In genomic region chr4:2867758-2868491, GRCh38 we compare ENCODE assay signal across 8 cellular contexts.
DNase-seq lines count a peak whose midpoint lies in the region; ATAC-seq and TF ChIP-seq lines count a peak whose summit lies in the region.

No MANE protein-coding gene starts in this region.

- TF ChIP-seq CTCF in cardiac fibroblast (IDR thresholded peaks at IDR 0.05; ENCODE audit: low read depth, low read length) = no peak

- H3K4me3 Mint-ChIP-seq in stimulated activated naive B cell treated with anti-CD40 and anti-IgM and Interleukin-4, amounts not matched to agents 10 μg/mL and 1 μg/mL and 100 μg/mL, for 72 hours = peak overlapping the region in 1 of 2 donors; percentile 52

- peaks cover 44 to 75% of the 10 kb centered on the region in 2 donors for H3K4me1 Mint-ChIP-seq in stimulated activated naive B cell treated with anti-CD40 and anti-IgM and Interleukin-4, amounts not matched to agents 10 μg/mL and 1 μg/mL and 100 μg/mL, for 72 hours

- peak overlapping the region; percentile 47 for H3K4me3 ChIP-seq in HUES6 (ENCODE audit: low read depth, low read length)
- H3K4me3 ChIP-seq in cardiac fibroblast (replicated peaks in 1 of 2; ENCODE audit: low read depth in 2 of 2, low read length in 2 of 2) = peak overlapping the region; percentile 16 to 36

- H3K9me3 Mint-ChIP-seq in stimulated activated naive B cell treated with anti-CD40 and anti-IgM and Interleukin-4, amounts not matched to agents 10 μg/mL and 1 μg/mL and 100 μg/mL, for 72 hours = no peaks in the 10 kb centered on the region

- peak; percentile 12 to 20 for ATAC-seq in stimulated activated naive B cell treated with anti-CD40 and anti-IgM and Interleukin-4, amounts not matched to agents 10 μg/mL and 1 μg/mL and 100 μg/mL, for 72 hours (replicated peaks)
- ATAC-seq in HG03469 (IDR thresholded peaks at IDR 0.05; ENCODE audit: unreplicated experiment) (no peak), GM21717 (IDR thresholded peaks at IDR 0.05; ENCODE audit: unreplicated experiment) (no peak)

- H3K27me3 Mint-ChIP-seq in stimulated activated naive B cell treated with anti-CD40 and anti-IgM and Interleukin-4, amounts not matched to agents 10 μg/mL and 1 μg/mL and 100 μg/mL, for 72 hours = no peaks in the 10 kb centered on the region

- peaks cover 53% of the 10 kb centered on the region for H3K4me1 ChIP-seq in HUES6 (ENCODE audit: control insufficient read depth, insufficient read depth, low read length)

- no peaks in the 10 kb centered on the region for H3K9me3 ChIP-seq in HUES6 (ENCODE audit: control insufficient read depth, insufficient read depth, low read depth, low read length)

- H3K9ac ChIP-seq in HUES6 (ENCODE audit: low read length) = peak overlapping the region; percentile 58

- DNase-seq in cardiac fibroblast (ENCODE audit: low read depth in 2 of 2) (peak; percentile 40 to 61), left kidney (ENCODE audit: low read depth, low spot score) (peak; percentile 15)
- DNase-seq in stimulated activated naive B cell treated with anti-CD40 and anti-IgM and Interleukin-4, amounts not matched to agents 10 μg/mL and 1 μg/mL and 100 μg/mL, for 72 hours = no peak
- no peak for DNase-seq in stimulated activated naive CD4-positive, alpha-beta T cell (lab: John Stamatoyannopoulos, UW)
- DNase-seq in activated CD4-positive, alpha-beta T cell treated with anti-CD3 and anti-CD28 coated beads for 1 hour = no peak

- peak overlapping the region; percentile 64; the same call in 1 of the 2 replicates for H3K27ac ChIP-seq in HUES6 (ENCODE audit: low read depth, low read length)

- no peaks in the 10 kb centered on the region for H3K36me3 ChIP-seq in HUES6 (ENCODE audit: control insufficient read depth, insufficient read depth, low read length)

- H3K36me3 Mint-ChIP-seq in stimulated activated naive B cell treated with anti-CD40 and anti-IgM and Interleukin-4, amounts not matched to agents 10 μg/mL and 1 μg/mL and 100 μg/mL, for 72 hours = peaks cover 6 to 11% of the 10 kb centered on the region in 2 donors

- peak overlapping the region; percentile 43 for H3K27ac Mint-ChIP-seq in stimulated activated naive B cell treated with anti-CD40 and anti-IgM and Interleukin-4, amounts not matched to agents 10 μg/mL and 1 μg/mL and 100 μg/mL, for 72 hours

- H3K27me3 ChIP-seq in HUES6 (ENCODE audit: control insufficient read depth, insufficient read depth, low read length) = no peaks in the 10 kb centered on the region

Comparison
In these comparisons a context has a peak if more than half of its experiments do, and no peak if none do; other contexts are left out.
1. DNase-seq: peak in cardiac fibroblast (2 of 2) and left kidney (single experiment); none in stimulated activated naive B cell treated with anti-CD40 and anti-IgM and Interleukin-4, amounts not matched to agents 10 μg/mL and 1 μg/mL and 100 μg/mL, for 72 hours (single experiment), stimulated activated naive CD4-positive, alpha-beta T cell (0 of 6) and activated CD4-positive, alpha-beta T cell treated with anti-CD3 and anti-CD28 coated beads for 1 hour (single experiment).
2. ATAC-seq: peak in stimulated activated naive B cell treated with anti-CD40 and anti-IgM and Interleukin-4, amounts not matched to agents 10 μg/mL and 1 μg/mL and 100 μg/mL, for 72 hours (2 of 2); none in HG03469 (single experiment) and GM21717 (single experiment).